In genomic region chr2:44044281-44044720, GRCh38 we compare ENCODE assay signal across 8 cellular contexts. TPM values are rescaled to one million over a fixed set of nuclear protein-coding genes. Genes with fewer than 3 reads are reported as not detected.
DNase-seq lines count a peak whose midpoint lies in the region; ATAC-seq and TF ChIP-seq lines count a peak whose summit lies in the region.

No MANE protein-coding gene starts in this region.

- peak; percentile 72 for DNase-seq in NCI-H128 (lab: John Stamatoyannopoulos, UW; ENCODE audit: unreplicated experiment)
- DNase-seq in SKM-1 (lab: John Stamatoyannopoulos, UW; ENCODE audit: unreplicated experiment), result peak; percentile 76
- DNase-seq in activated naive CD4-positive, alpha-beta T cell treated with anti-CD3 and anti-CD28 coated beads, Interleukin-2, amount 50 U/mL, for 16 hours, result peak; percentile 81
- DNase-seq in Right ventricle myocardium inferior (ENCODE audit: missing footprints), result peak; percentile 84
- peak; percentile 46 for DNase-seq in pulmonary artery endothelial cell (ENCODE audit: low read depth, low spot score)
- DNase-seq in mesenteric fat pad (ENCODE audit: low spot score), result no peak

- ATAC-seq in HG02759 (IDR thresholded peaks at IDR 0.05; ENCODE audit: unreplicated experiment) (peak; percentile 100), Right ventricle myocardium inferior (peak; percentile 77)

- TF ChIP-seq CTCF in GM12875 (IDR thresholded peaks at IDR 0.05; ENCODE audit: borderline replicate concordance, insufficient read depth, low read depth, low read length), result peak; percentile 96

- no peak overlapping the region for H3K4me3 ChIP-seq in GM12875 (ENCODE audit: low read depth, low read length)

- intact Hi-C loops in Right ventricle myocardium inferior (cut with DNase I), result loop anchor here (10.0 kb wide), 1 partner anchor 910 kb away; no protein-coding TSS in a partner anchor

RNA-seq across cellular contexts. Expression of gene LRPPRC, which starts 48.5 kb away (rescaled TPM):
- total RNA-seq in Right ventricle myocardium inferior (83.9 TPM), pulmonary artery endothelial cell (60.4 and 68.8 TPM in 2 replicates), mesenteric fat pad (70.8 TPM)
